ENCODE assay signal across 8 cellular contexts in the genomic region with DNA sequence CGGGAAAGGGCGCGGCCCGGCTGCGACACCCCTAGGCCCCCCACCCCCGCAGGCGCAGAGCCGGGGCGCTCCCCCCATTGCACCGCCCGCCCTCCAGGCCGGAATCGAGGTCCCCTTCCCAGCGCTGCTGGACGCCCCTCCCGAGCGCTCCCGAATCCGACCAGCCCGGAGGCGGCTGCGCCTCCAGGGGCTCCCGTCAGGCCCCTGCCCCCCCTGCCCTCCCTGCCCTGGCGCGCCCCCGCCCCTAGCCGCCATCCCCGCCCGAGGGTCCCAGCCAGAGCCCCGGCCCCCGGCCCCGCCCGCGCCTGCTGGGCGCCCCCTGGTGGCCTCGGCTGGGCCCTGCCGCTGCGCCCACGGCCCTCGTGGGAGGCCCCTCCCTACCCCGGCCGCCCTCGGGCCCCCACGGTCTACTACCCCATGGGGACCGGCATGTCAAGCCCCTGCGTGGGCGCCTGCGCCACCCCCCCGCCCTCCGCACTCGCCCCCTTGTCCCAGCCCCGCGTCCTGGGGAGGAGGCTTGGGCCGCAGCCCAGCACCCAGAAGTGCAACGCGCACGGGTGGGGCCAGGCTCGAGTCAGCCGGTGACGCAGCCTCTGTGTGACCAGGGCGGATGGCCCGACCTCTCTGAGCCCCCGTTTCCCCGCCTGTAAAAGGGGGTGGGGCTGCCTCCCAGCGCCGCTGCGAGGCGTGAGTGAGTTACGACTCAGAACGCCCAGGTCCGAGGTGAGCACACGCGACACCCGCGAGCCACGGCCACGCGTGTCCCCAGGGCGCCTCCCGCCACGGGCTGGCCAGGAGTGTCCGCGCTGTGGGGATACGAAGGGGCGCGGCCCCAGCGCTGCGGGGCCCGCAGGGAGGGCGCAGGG.
A peak's percentile ranks its signal among the peaks of the same experiment; 100 is the strongest.
DNase-seq lines count a peak whose midpoint lies in the region; FAIRE-seq and TF ChIP-seq lines count a peak whose summit lies in the region.

No MANE protein-coding gene starts in this region.

- H2BK5ac ChIP-seq in H1 (ENCODE audit: low read depth, low read length): peak overlapping the region; percentile 16; the same call in 1 of the 2 replicates

- peak overlapping the region; percentile 50; the same call in 1 of the 2 replicates for H2BK12ac ChIP-seq in H1 (ENCODE audit: low read depth, low read length)

- peak overlapping the region; percentile 55 to 90 (median 64) for H3K4me3 ChIP-seq in H1 (ENCODE audit: extremely low read depth in 1 of 4, insufficient read depth in 2 of 4, low read depth in 3 of 4, low read length in 4 of 4)

- H4K5ac ChIP-seq in H1 (ENCODE audit: insufficient read length, low read depth, low read length): no peak overlapping the region

- H3K36me3 ChIP-seq in H1 (ENCODE audit: control insufficient read depth in 2 of 4, insufficient read depth in 4 of 4, low read length in 3 of 4): no peaks in the 10 kb centered on the region

- H3K23ac ChIP-seq in H1 (ENCODE audit: insufficient read length): no peak overlapping the region

- H3K14ac ChIP-seq in H1 (ENCODE audit: insufficient read length): no peak overlapping the region

- TF ChIP-seq EP300 in H1 (IDR thresholded peaks at IDR 0.05; ENCODE audit: borderline replicate concordance in 1 of 2, low read depth in 2 of 2, low read length in 2 of 2): no peak

- no peak overlapping the region for H3K56ac ChIP-seq in H1 (replicated peaks; ENCODE audit: insufficient read length, low read depth, low read length)

- no peak overlapping the region for H2BK15ac ChIP-seq in H1 (ENCODE audit: low read length)

- WGBS in H1 (ENCODE audit: extremely low coverage in 1 of 2, insufficient coverage in 1 of 2, insufficient read length in 1 of 2, insufficient replicate concordance in 2 of 2, low coverage in 1 of 2, low lambda C conversion rate in 2 of 2, missing lambda C conversion rate in 1 of 2), 2 experiments: 3% methylated on average over 31 of the region's 90 CpGs; no CpG with 5 or more reads in 1 of the 2 experiments

- no peaks in the 10 kb centered on the region for H4K20me1 ChIP-seq in H1 (replicated peaks in 1 of 2; ENCODE audit: control insufficient read depth in 1 of 2, insufficient read depth in 2 of 2, low read length in 2 of 2)

- peak in 1 of 2 experiments; percentile 39; a peak in 1 of 4 replicates for TF ChIP-seq RAD21 in H1 (IDR thresholded peaks at IDR 0.05 in 1 of 2, conservative IDR thresholded peaks at IDR 0.05 in 1 of 2; ENCODE audit: low read depth in 2 of 2, low read length in 2 of 2)

- POLR2A ChIA-PET in H1 (lab: Charles Lee; ENCODE audit: partially characterized antibody): interaction anchor here (0.7 to 1.2 kb wide), 5 partner anchors 10 to 98 kb away, joined by 3 to 4 read pairs (median 4); no protein-coding TSS in a partner anchor

- no peaks in the 10 kb centered on the region; a peak in 2 of 7 replicates for H3K27me3 ChIP-seq in H1 (replicated peaks in 1 of 4; ENCODE audit: control insufficient read depth in 3 of 4, extremely low read depth in 1 of 4, insufficient read depth in 3 of 4, low read length in 3 of 4)

- TF ChIP-seq CTCF in H1 (IDR thresholded peaks at IDR 0.05; ENCODE audit: control extremely low read depth in 1 of 3, insufficient read depth in 1 of 3, low read depth in 1 of 3, low read length in 3 of 3) (peak in 1 of 3 experiments; percentile 46; a peak in 1 of 4 replicates), mesothelial cell of epicardium (IDR thresholded peaks at IDR 0.05; ENCODE audit: unreplicated experiment) (peak; percentile 77)

- no peak overlapping the region for H3K9ac ChIP-seq in H1 (replicated peaks in 1 of 4; ENCODE audit: extremely low read depth in 1 of 4, low read depth in 3 of 4, low read length in 3 of 4)

- peaks cover 43% of the 10 kb centered on the region for H3K27me3 Mint-ChIP-seq in mesothelial cell of epicardium (ENCODE audit: low read depth)

- H3K79me1 ChIP-seq in H1 (ENCODE audit: low read depth, low read length): no peaks in the 10 kb centered on the region

- no peaks in the 10 kb centered on the region for H3K36me3 Mint-ChIP-seq in mesothelial cell of epicardium

- no peak overlapping the region for H2BK120ac ChIP-seq in H1 (replicated peaks; ENCODE audit: low read depth, low read length)

- H3K79me2 ChIP-seq in H1 (ENCODE audit: control insufficient read depth in 1 of 2, insufficient read depth in 2 of 2, low read length in 2 of 2): no peaks in the 10 kb centered on the region

- H3K4me1 ChIP-seq in H1 (replicated peaks in 1 of 4; ENCODE audit: control insufficient read depth in 3 of 4, insufficient read depth in 4 of 4, low read length in 3 of 4): peaks cover 0 to 20% (median 13%) of the 10 kb centered on the region in 4 experiments; a peak in 6 of 7 replicates

- H2AFZ ChIP-seq in H1 (ENCODE audit: low read length): no peak overlapping the region

- peak overlapping the region; percentile 56 for H3K4me3 Mint-ChIP-seq in mesothelial cell of epicardium

- no peak overlapping the region for H2BK20ac ChIP-seq in H1 (ENCODE audit: low read length)

- H3K18ac ChIP-seq in H1 (ENCODE audit: extremely low read depth, low read length): no peak overlapping the region

- no peak overlapping the region for H3K27ac ChIP-seq in H1 (ENCODE audit: low read depth, low read length)

- H3K27ac Mint-ChIP-seq in mesothelial cell of epicardium: no peak overlapping the region

- H4K91ac ChIP-seq in H1 (replicated peaks; ENCODE audit: insufficient read length, low read length): no peak overlapping the region

- H3K4me2 ChIP-seq in H1 (ENCODE audit: insufficient read depth in 1 of 2, low read depth in 2 of 2, low read length in 2 of 2): peak overlapping the region; percentile 65 to 85

- H3K4me1 Mint-ChIP-seq in mesothelial cell of epicardium: peaks cover 7% of the 10 kb centered on the region

- no peak overlapping the region for H2AK5ac ChIP-seq in H1 (ENCODE audit: low read depth, low read length)

- peak overlapping the region; percentile 57 for H4K8ac ChIP-seq in H1 (ENCODE audit: extremely low read depth, insufficient read depth, low read length)

- peaks cover 4% of the 10 kb centered on the region for H3K9me3 Mint-ChIP-seq in mesothelial cell of epicardium

- CTCF ChIA-PET in H1 (lab: Charles Lee; ENCODE audit: partially characterized antibody): interaction anchor here (1.2 to 1.4 kb wide), 2 partner anchors 11 to 31 kb away, joined by 3 to 7 read pairs; no protein-coding TSS in a partner anchor

- peak; percentile 62 for DNase-seq in GM18507 (ENCODE audit: extremely low spot score, insufficient read length, low read depth)
- DNase-seq in NCI-H2196 treated with DMSO at 0.1 percent for 48 hours (lab: John Stamatoyannopoulos, UW; ENCODE audit: unreplicated experiment): peak; percentile 31
- peak; percentile 89 for DNase-seq in activated CD8-positive, alpha-beta memory T cell treated with anti-CD3 and anti-CD28 coated beads for 24 hours
- peak in 1 of 2 experiments; percentile 79 for DNase-seq in H1 (ENCODE audit: low read depth in 1 of 2, low spot score in 2 of 2)
- DNase-seq in mesothelial cell of epicardium (ENCODE audit: low spot score in 2 of 2, unreplicated experiment in 2 of 2): peak; percentile 50 to 69
- DNase-seq in stimulated activated CD8-positive, alpha-beta memory T cell treated with anti-CD3 and anti-CD28 coated beads, Interleukin-4, amount 100 ng/mL, for 24 hours (ENCODE audit: low read depth): peak; percentile 59
- no peak for DNase-seq in NCI-H128 (lab: John Stamatoyannopoulos, UW; ENCODE audit: unreplicated experiment)
- DNase-seq in NCI-H345 treated with DMSO at 0.1 percent for 48 hours (lab: John Stamatoyannopoulos, UW; ENCODE audit: unreplicated experiment): no peak

- H3K4ac ChIP-seq in H1 (replicated peaks; ENCODE audit: insufficient read length, low read depth, low read length): no peak overlapping the region

- peaks cover 9% of the 10 kb centered on the region; the same call in 1 of the 2 replicates for H3K23me2 ChIP-seq in H1 (ENCODE audit: low read depth, low read length)

- no peak for FAIRE-seq in GM18507 (lab: Jason Lieb, UNC)
- no peak for FAIRE-seq in H1 (lab: Jason Lieb, UNC)

- peaks cover 0 to 3% of the 10 kb centered on the region in 2 experiments; a peak in 1 of 4 replicates for H3K9me3 ChIP-seq in H1 (ENCODE audit: insufficient read depth in 2 of 2, low read depth in 1 of 2, low read length in 1 of 2)

- no peak for TF ChIP-seq POLR2A in H1 (IDR thresholded peaks at IDR 0.05; ENCODE audit: control extremely low read depth in 1 of 2, low read depth in 2 of 2, low read length in 2 of 2)

TF ChIP-seq in H1, 55 proteins besides CTCF, POLR2A, EP300 and RAD21:
- TF ChIP-seq BACH1 (IDR thresholded peaks at IDR 0.05; ENCODE audit: low read length) (peak; percentile 84), RBBP5 (IDR thresholded peaks at IDR 0.05; ENCODE audit: borderline replicate concordance, low read depth, low read length) (no peak), HDAC2 (IDR thresholded peaks at IDR 0.05; ENCODE audit: borderline replicate concordance in 1 of 2, low read depth in 2 of 2, low read length in 2 of 2) (peak in 1 of 2 experiments; percentile 65; a peak in 1 of 4 replicates), CREB1 (IDR thresholded peaks at IDR 0.05) (peak; percentile 62; the same call in 1 of the 2 replicates), KDM4A (IDR thresholded peaks at IDR 0.05; ENCODE audit: low read depth, low read length, severe bottlenecking) (peak; percentile 53), JUN (IDR thresholded peaks at IDR 0.05; ENCODE audit: low read depth, low read length) (no peak), RXRA (IDR thresholded peaks at IDR 0.05; ENCODE audit: insufficient read depth, low read depth, low read length) (no peak), SRF (IDR thresholded peaks at IDR 0.05; ENCODE audit: low read depth, low read length) (no peak), SUZ12 (IDR thresholded peaks at IDR 0.05; ENCODE audit: low read length) (no peak)

Comparison
In these comparisons a context has a peak if more than half of its experiments do, and no peak if none do; other contexts are left out.
1. DNase-seq: peak in GM18507 (single experiment), NCI-H2196 treated with DMSO at 0.1 percent for 48 hours (single experiment), activated CD8-positive, alpha-beta memory T cell treated with anti-CD3 and anti-CD28 coated beads for 24 hours (single experiment), mesothelial cell of epicardium (2 of 2) and stimulated activated CD8-positive, alpha-beta memory T cell treated with anti-CD3 and anti-CD28 coated beads, Interleukin-4, amount 100 ng/mL, for 24 hours (single experiment); none in NCI-H128 (single experiment) and NCI-H345 treated with DMSO at 0.1 percent for 48 hours (single experiment).